In the genomic region with DNA sequence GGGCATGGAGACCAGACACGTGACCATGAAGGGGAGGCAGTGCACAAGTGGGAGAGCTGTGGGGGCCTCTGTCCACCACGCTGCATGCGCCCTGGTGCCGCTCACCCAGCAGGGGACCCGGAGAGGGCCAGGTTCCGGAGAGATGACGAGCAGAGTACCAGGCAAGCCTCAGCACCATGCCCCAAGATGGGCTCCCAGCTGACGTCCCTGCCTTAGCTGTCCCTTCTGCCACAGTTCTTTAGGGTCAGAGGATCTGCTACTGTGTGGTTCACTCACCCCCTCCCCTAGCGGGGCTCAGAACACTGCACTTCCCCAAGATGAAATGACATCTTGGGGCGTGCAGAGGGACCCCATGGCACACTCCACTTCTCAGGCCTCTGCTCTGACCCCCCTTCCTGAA, we compare ENCODE assay signal across 25 cellular contexts. TPM values are rescaled to one million over a fixed set of nuclear protein-coding genes. Genes with fewer than 3 reads are reported as not detected.
DNase-seq lines count a peak whose midpoint lies in the region; ATAC-seq, FAIRE-seq and TF ChIP-seq lines count a peak whose summit lies in the region.
"Had no signal": no experiment of that assay in that cellular context is flagged by ENCODE, and none has a peak within 500 bp of the region (broad histone marks: within the 10 kb centered on the region; RNA-seq: fewer than 3 reads in every experiment).

No MANE protein-coding gene starts in this region.

- H3K27me3 ChIP-seq in spleen (replicated peaks in 1 of 7): no peaks in the 10 kb centered on the region
- no peaks in the 10 kb centered on the region for H3K27me3 ChIP-seq in hepatocyte
- no peaks in the 10 kb centered on the region for H3K27me3 ChIP-seq in tibial artery
- H3K27me3 ChIP-seq: ascending aorta, cardiac muscle cell, gastrocnemius medialis, thyroid gland had no signal

- POLR2A ChIA-PET in activated CD8-positive, alpha-beta T cell treated with anti-CD3 and anti-CD28 coated beads, Interleukin-2, amount 10 ng/mL, durations not matched to agents 7 days and 5 days (lab: Charles Lee): no interaction called here
- POLR2A ChIA-PET in activated CD8-positive, alpha-beta T cell treated with anti-CD3 and anti-CD28 coated beads for 36 hours (lab: Charles Lee): no interaction called here
- POLR2A ChIA-PET in WTC11 (lab: Charles Lee): no interaction called here

- H3K4me1 ChIP-seq in kidney (ENCODE audit: control insufficient read depth in 1 of 2, insufficient read depth in 1 of 2, low read depth in 1 of 2, low read length in 2 of 2) (peaks cover 0 to 10% of the 10 kb centered on the region in 2 donors), spleen (peaks cover 48 to 100% (median 87%) of the 10 kb centered on the region in 6 donors), hepatocyte (ENCODE audit: insufficient read depth) (no peaks in the 10 kb centered on the region), tibial artery (peaks cover 0 to 8% (median 0%) of the 10 kb centered on the region in 4 donors)
- H3K4me1 ChIP-seq: ascending aorta, psoas muscle, thyroid gland had no signal

- DNase-seq in activated CD8-positive, alpha-beta T cell treated with anti-CD3 and anti-CD28 coated beads, Interleukin-2, amount 10 ng/mL, durations not matched to agents 7 days and 5 days: no peak
- DNase-seq in activated CD8-positive, alpha-beta T cell treated with anti-CD3 and anti-CD28 coated beads for 36 hours: no peak
- DNase-seq in WTC11 (ENCODE audit: low spot score) (no peak), kidney (peak; percentile 59), spleen (no peak), hepatocyte (ENCODE audit: low spot score) (no peak), tibial artery (no peak)
- no peak for DNase-seq in activated T-cell treated with anti-CD3 and anti-CD28 coated beads, Interleukin-2, amount 50 U/mL, for 24 hours
- DNase-seq: activated CD4-positive, alpha-beta memory T cell treated with anti-CD3 and anti-CD28 coated beads for 36 hours; activated effector memory CD4-positive, alpha-beta T cell treated with Interleukin-2 at 50 U/mL for 16 hours; activated naive CD8-positive, alpha-beta T cell treated with anti-CD3 and anti-CD28 coated beads, Interleukin-2, amount 10 ng/mL, durations not matched to agents 7 days and 5 days; DMS153; gastrocnemius medialis; Kasumi-1; NCI-H2171 treated with DMSO at 0.1 percent for 48 hours; NCI-H526 treated with DMSO at 0.1 percent for 48 hours; T-helper 1 cell; thyroid gland had no signal

- H3K9ac ChIP-seq in kidney (ENCODE audit: low read length in 2 of 2): no peak overlapping the region

- no peaks in the 10 kb centered on the region for H3K27me3 Mint-ChIP-seq in activated CD8-positive, alpha-beta T cell treated with anti-CD3 and anti-CD28 coated beads, Interleukin-2, amount 10 ng/mL, durations not matched to agents 7 days and 5 days (ENCODE audit: low read depth)
- no peaks in the 10 kb centered on the region for H3K27me3 Mint-ChIP-seq in activated CD8-positive, alpha-beta T cell treated with anti-CD3 and anti-CD28 coated beads for 36 hours
- no peaks in the 10 kb centered on the region; the same call in 1 of the 2 replicates for H3K27me3 Mint-ChIP-seq in WTC11 (ENCODE audit: low read depth)
- no peaks in the 10 kb centered on the region for H3K27me3 Mint-ChIP-seq in activated T-cell treated with anti-CD3 and anti-CD28 coated beads, Interleukin-2, amount 50 U/mL, for 24 hours
- H3K27me3 Mint-ChIP-seq: activated CD4-positive, alpha-beta memory T cell treated with anti-CD3 and anti-CD28 coated beads for 36 hours; activated naive CD8-positive, alpha-beta T cell treated with anti-CD3 and anti-CD28 coated beads, Interleukin-2, amount 10 ng/mL, durations not matched to agents 7 days and 5 days; stimulated activated naive CD8-positive, alpha-beta T cell treated with anti-CD3 and anti-CD28 coated beads, Interleukin-15, Interleukin-2, amounts not matched to agents 100 ng/mL and 50 ng/mL, for 24 hours had no signal

- CTCF ChIA-PET in activated CD8-positive, alpha-beta T cell treated with anti-CD3 and anti-CD28 coated beads, Interleukin-2, amount 10 ng/mL, durations not matched to agents 7 days and 5 days (lab: Charles Lee): interaction anchor here (5.0 kb wide), 1 partner anchor 22 kb away, joined by 84 read pairs; no protein-coding TSS in a partner anchor
- CTCF ChIA-PET in activated CD8-positive, alpha-beta T cell treated with anti-CD3 and anti-CD28 coated beads for 36 hours (lab: Charles Lee): interaction anchor here (3.0 to 6.4 kb wide), 3 partner anchors 12 to 22 kb away, joined by 14 to 95 read pairs (median 43); a partner anchor contains a TSS
- CTCF ChIA-PET in WTC11 (lab: Charles Lee): no interaction called here

- no peak for TF ChIP-seq POLR2A in spleen (IDR thresholded peaks at IDR 0.05)

- H3K36me3 ChIP-seq in kidney (ENCODE audit: control insufficient read depth in 1 of 2, insufficient read depth in 2 of 2, low read length in 2 of 2): peaks cover 37 to 61% of the 10 kb centered on the region in 2 donors
- peaks cover 0 to 100% (median 90%) of the 10 kb centered on the region in 6 donors for H3K36me3 ChIP-seq in spleen
- no peaks in the 10 kb centered on the region for H3K36me3 ChIP-seq in hepatocyte (replicated peaks; ENCODE audit: insufficient read depth, low read depth)
- H3K36me3 ChIP-seq in tibial artery: peaks cover 74 to 100% (median 93%) of the 10 kb centered on the region in 3 donors

- no peak for FAIRE-seq in kidney (lab: Jason Lieb, UNC)
- FAIRE-seq: endometrium, islet of Langerhans, RCC 7860 had no signal

- no peak overlapping the region for H3K4me2 ChIP-seq in hepatocyte

- H3K79me2 ChIP-seq in hepatocyte: peaks cover 7% of the 10 kb centered on the region

- H3K9me3 Mint-ChIP-seq in activated CD8-positive, alpha-beta T cell treated with anti-CD3 and anti-CD28 coated beads, Interleukin-2, amount 10 ng/mL, durations not matched to agents 7 days and 5 days (ENCODE audit: insufficient read depth): no peaks in the 10 kb centered on the region
- no peaks in the 10 kb centered on the region for H3K9me3 Mint-ChIP-seq in activated CD8-positive, alpha-beta T cell treated with anti-CD3 and anti-CD28 coated beads for 36 hours
- no peaks in the 10 kb centered on the region for H3K9me3 Mint-ChIP-seq in WTC11
- no peaks in the 10 kb centered on the region for H3K9me3 Mint-ChIP-seq in activated T-cell treated with anti-CD3 and anti-CD28 coated beads, Interleukin-2, amount 50 U/mL, for 24 hours
- H3K9me3 Mint-ChIP-seq: activated CD4-positive, alpha-beta memory T cell treated with anti-CD3 and anti-CD28 coated beads for 36 hours; activated naive CD8-positive, alpha-beta T cell treated with anti-CD3 and anti-CD28 coated beads, Interleukin-2, amount 10 ng/mL, durations not matched to agents 7 days and 5 days; stimulated activated naive CD8-positive, alpha-beta T cell treated with anti-CD3 and anti-CD28 coated beads, Interleukin-15, Interleukin-2, amounts not matched to agents 100 ng/mL and 50 ng/mL, for 24 hours had no signal

- H3K9me2 ChIP-seq in hepatocyte (replicated peaks; ENCODE audit: insufficient read depth): no peaks in the 10 kb centered on the region

- intact Hi-C loops in activated CD8-positive, alpha-beta T cell treated with anti-CD3 and anti-CD28 coated beads for 36 hours (cut with micrococcal nuclease): loop anchor here (10.0 kb wide), 1 partner anchor 112 kb away; no protein-coding TSS in a partner anchor
- intact Hi-C loops in kidney (cut with DNase I): no loop called here
- intact Hi-C loops in spleen (cut with DNase I; ENCODE audit: low total_unique reads): no loop called here
- intact Hi-C loops in tibial artery (cut with DNase I; ENCODE audit: low total_unique reads): no loop called here

- no peak overlapping the region for H2AFZ ChIP-seq in hepatocyte

- peaks cover 46% of the 10 kb centered on the region for H3K4me1 Mint-ChIP-seq in activated CD8-positive, alpha-beta T cell treated with anti-CD3 and anti-CD28 coated beads, Interleukin-2, amount 10 ng/mL, durations not matched to agents 7 days and 5 days (ENCODE audit: low read depth)
- peaks cover 15% of the 10 kb centered on the region for H3K4me1 Mint-ChIP-seq in activated CD8-positive, alpha-beta T cell treated with anti-CD3 and anti-CD28 coated beads for 36 hours (ENCODE audit: low read depth)
- H3K4me1 Mint-ChIP-seq in WTC11: peaks cover 14% of the 10 kb centered on the region
- H3K4me1 Mint-ChIP-seq in activated T-cell treated with anti-CD3 and anti-CD28 coated beads, Interleukin-2, amount 50 U/mL, for 24 hours (ENCODE audit: low read depth): peaks cover 18% of the 10 kb centered on the region

- H3K27ac Mint-ChIP-seq in activated CD8-positive, alpha-beta T cell treated with anti-CD3 and anti-CD28 coated beads, Interleukin-2, amount 10 ng/mL, durations not matched to agents 7 days and 5 days: peak overlapping the region; percentile 30
- no peak overlapping the region for H3K27ac Mint-ChIP-seq in activated CD8-positive, alpha-beta T cell treated with anti-CD3 and anti-CD28 coated beads for 36 hours
- H3K27ac Mint-ChIP-seq in WTC11: peak overlapping the region; percentile 89
- no peak overlapping the region for H3K27ac Mint-ChIP-seq in activated T-cell treated with anti-CD3 and anti-CD28 coated beads, Interleukin-2, amount 50 U/mL, for 24 hours
- H3K27ac Mint-ChIP-seq: activated CD4-positive, alpha-beta memory T cell treated with anti-CD3 and anti-CD28 coated beads for 36 hours; stimulated activated naive CD8-positive, alpha-beta T cell treated with anti-CD3 and anti-CD28 coated beads, Interleukin-15, Interleukin-2, amounts not matched to agents 100 ng/mL and 50 ng/mL, for 24 hours had no signal

- H4K20me1 ChIP-seq in hepatocyte (ENCODE audit: insufficient read depth, poor library complexity, severe bottlenecking): peaks cover 12% of the 10 kb centered on the region

- H3K36me3 Mint-ChIP-seq in activated CD8-positive, alpha-beta T cell treated with anti-CD3 and anti-CD28 coated beads, Interleukin-2, amount 10 ng/mL, durations not matched to agents 7 days and 5 days (ENCODE audit: low read depth): peaks cover 69% of the 10 kb centered on the region
- peaks cover 48% of the 10 kb centered on the region for H3K36me3 Mint-ChIP-seq in activated CD8-positive, alpha-beta T cell treated with anti-CD3 and anti-CD28 coated beads for 36 hours (ENCODE audit: low read depth)
- peaks cover 57% of the 10 kb centered on the region for H3K36me3 Mint-ChIP-seq in WTC11
- peaks cover 94% of the 10 kb centered on the region for H3K36me3 Mint-ChIP-seq in activated T-cell treated with anti-CD3 and anti-CD28 coated beads, Interleukin-2, amount 50 U/mL, for 24 hours (ENCODE audit: low read depth)

- 65 to 83% (median 81%) methylated on average over 6 to 10 of the region's 10 CpGs for WGBS in spleen, 5 donors
- WGBS in hepatocyte (ENCODE audit: low lambda C conversion rate, missing lambda C conversion rate): 94% methylated on average over 10 of the region's 10 CpGs

- no peak overlapping the region for H3K4me3 Mint-ChIP-seq in activated CD8-positive, alpha-beta T cell treated with anti-CD3 and anti-CD28 coated beads, Interleukin-2, amount 10 ng/mL, durations not matched to agents 7 days and 5 days
- H3K4me3 Mint-ChIP-seq in activated CD8-positive, alpha-beta T cell treated with anti-CD3 and anti-CD28 coated beads for 36 hours: no peak overlapping the region
- H3K4me3 Mint-ChIP-seq in WTC11: no peak overlapping the region
- no peak overlapping the region for H3K4me3 Mint-ChIP-seq in activated T-cell treated with anti-CD3 and anti-CD28 coated beads, Interleukin-2, amount 50 U/mL, for 24 hours
- H3K4me3 Mint-ChIP-seq: activated CD4-positive, alpha-beta memory T cell treated with anti-CD3 and anti-CD28 coated beads for 36 hours; activated naive CD8-positive, alpha-beta T cell treated with anti-CD3 and anti-CD28 coated beads, Interleukin-2, amount 10 ng/mL, durations not matched to agents 7 days and 5 days; stimulated activated naive CD8-positive, alpha-beta T cell treated with anti-CD3 and anti-CD28 coated beads, Interleukin-15, Interleukin-2, amounts not matched to agents 100 ng/mL and 50 ng/mL, for 24 hours had no signal

- no peak for TF ChIP-seq CTCF in activated CD8-positive, alpha-beta T cell treated with anti-CD3 and anti-CD28 coated beads for 36 hours (IDR thresholded peaks at IDR 0.05)
- TF ChIP-seq CTCF in WTC11 (IDR thresholded peaks at IDR 0.05) (no peak), kidney (IDR thresholded peaks at IDR 0.05; ENCODE audit: borderline replicate concordance, extremely low read depth, insufficient read depth) (no peak), spleen (IDR thresholded peaks at IDR 0.05 in 8 of 11, conservative IDR thresholded peaks at IDR 0.05 in 3 of 11) (no peak), hepatocyte (IDR thresholded peaks at IDR 0.05; ENCODE audit: poor library complexity) (no peak), tibial artery (IDR thresholded peaks at IDR 0.05) (no peak)

- no peak for ATAC-seq in activated CD8-positive, alpha-beta T cell treated with anti-CD3 and anti-CD28 coated beads, Interleukin-2, amount 10 ng/mL, durations not matched to agents 7 days and 5 days
- ATAC-seq in activated CD8-positive, alpha-beta T cell treated with anti-CD3 and anti-CD28 coated beads for 36 hours: no peak
- no peak for ATAC-seq in WTC11
- ATAC-seq: gastrocnemius medialis, psoas muscle had no signal

- H3K27ac ChIP-seq in kidney (ENCODE audit: low read depth in 2 of 2, low read length in 2 of 2): no peak overlapping the region
- peak overlapping the region in 7 of 8 donors; percentile 20 to 93 (median 73) for H3K27ac ChIP-seq in spleen
- no peak overlapping the region for H3K27ac ChIP-seq in hepatocyte
- H3K27ac ChIP-seq in tibial artery: no peak overlapping the region
- H3K27ac ChIP-seq: ascending aorta, cardiac muscle cell, psoas muscle, thyroid gland had no signal

- H3K4me3 ChIP-seq in kidney (ENCODE audit: low read length in 2 of 2): no peak overlapping the region
- H3K4me3 ChIP-seq in spleen: peak overlapping the region in 2 of 8 donors; percentile 33 to 57
- no peak overlapping the region for H3K4me3 ChIP-seq in hepatocyte
- H3K4me3 ChIP-seq in tibial artery: no peak overlapping the region
- H3K4me3 ChIP-seq: ascending aorta, cardiac muscle cell, gastrocnemius medialis, psoas muscle, thyroid gland had no signal

- H3K9me3 ChIP-seq in kidney (ENCODE audit: control insufficient read depth in 1 of 2, low read length in 2 of 2): no peaks in the 10 kb centered on the region
- no peaks in the 10 kb centered on the region for H3K9me3 ChIP-seq in spleen
- no peaks in the 10 kb centered on the region for H3K9me3 ChIP-seq in hepatocyte (ENCODE audit: low read depth)
- no peaks in the 10 kb centered on the region for H3K9me3 ChIP-seq in tibial artery
- H3K9me3 ChIP-seq: ascending aorta, gastrocnemius medialis, psoas muscle, thyroid gland had no signal

RNA-seq across cellular contexts. Expression of a gene that starts 9.6 kb away (rescaled TPM):
- 100 to 1,000 TPM; 161 to 166 TPM for total RNA-seq in activated CD8-positive, alpha-beta T cell treated with anti-CD3 and anti-CD28 coated beads, Interleukin-2, amount 10 ng/mL, durations not matched to agents 7 days and 5 days
- 10 to 100 TPM; 81.1 to 86.0 TPM for total RNA-seq in activated CD8-positive, alpha-beta T cell treated with anti-CD3 and anti-CD28 coated beads for 36 hours
- total RNA-seq in WTC11 (2021): 78.5 to 100 TPM (median 81.5 TPM) in 3 replicates
- 69.8 TPM for total RNA-seq in kidney
- 26.7 TPM for polyA plus RNA-seq in kidney (ENCODE audit: insufficient read depth, low read depth, low replicate concordance)
- 100 to 1,000 TPM in 4 of 7 donors, 10 to 100 TPM in 3; 76.3 to 127 (median 115) TPM for total RNA-seq in spleen
- polyA plus RNA-seq in spleen: 100 to 1,000 TPM in 2 of 3 donors, 10 to 100 TPM in 1; 63.4 to 132 (median 105) TPM
- 15.6 and 29.5 TPM in 2 replicates for total RNA-seq in hepatocyte
- 37.9 and 48.5 TPM in 2 replicates for polyA plus RNA-seq in hepatocyte

RNA-seq across cellular contexts. Expression of a gene that starts 19.3 kb away (rescaled TPM):
- total RNA-seq in activated CD8-positive, alpha-beta T cell treated with anti-CD3 and anti-CD28 coated beads, Interleukin-2, amount 10 ng/mL, durations not matched to agents 7 days and 5 days: 10 to 100 TPM; 15.3 to 18.4 TPM
- 10 to 100 TPM in 1 of 2 experiments, 1 to 10 TPM in 1; 7.7 to 10.1 TPM for total RNA-seq in activated CD8-positive, alpha-beta T cell treated with anti-CD3 and anti-CD28 coated beads for 36 hours
- total RNA-seq in WTC11 (2021): 23.4 to 26.1 TPM (median 24.1 TPM) in 3 replicates
- total RNA-seq in kidney: 20.5 TPM
- 11.8 TPM for polyA plus RNA-seq in kidney (ENCODE audit: insufficient read depth, low read depth, low replicate concordance)
- total RNA-seq in spleen: 10 to 100 TPM; 15.4 to 24.8 (median 19.3) TPM
- 10 to 100 TPM in 1 of 3 donors, 1 to 10 TPM in 2; 5.3 to 13.0 (median 9.8) TPM for polyA plus RNA-seq in spleen
- total RNA-seq in hepatocyte: 17.0 and 18.7 TPM in 2 replicates
- polyA plus RNA-seq in hepatocyte: 21.2 and 23.6 TPM in 2 replicates

RNA-seq across cellular contexts. Expression of a gene that starts 19.7 kb away (rescaled TPM):
- total RNA-seq in activated CD8-positive, alpha-beta T cell treated with anti-CD3 and anti-CD28 coated beads, Interleukin-2, amount 10 ng/mL, durations not matched to agents 7 days and 5 days: 10 to 100 TPM; 79.6 to 90.2 TPM
- total RNA-seq in activated CD8-positive, alpha-beta T cell treated with anti-CD3 and anti-CD28 coated beads for 36 hours: 10 to 100 TPM; 52.5 to 63.5 TPM
- total RNA-seq in WTC11 (2021) (126 to 144 TPM (median 137 TPM) in 3 replicates), kidney (74.9 TPM), spleen (100 to 1,000 TPM in 5 of 7 donors, 10 to 100 TPM in 2; 90.1 to 143 (median 107) TPM), hepatocyte (57.6 and 64.1 TPM in 2 replicates)
- polyA plus RNA-seq in kidney (ENCODE audit: insufficient read depth, low read depth, low replicate concordance) (31.5 TPM), spleen (10 to 100 TPM; 28.2 to 70.7 (median 30.0) TPM), hepatocyte (58.0 and 63.7 TPM in 2 replicates)

Comparison
In these comparisons a context has a peak if more than half of its experiments do, and no peak if none do; other contexts are left out.
1. H3K27ac Mint-ChIP-seq: peak in activated CD8-positive, alpha-beta T cell treated with anti-CD3 and anti-CD28 coated beads, Interleukin-2, amount 10 ng/mL, durations not matched to agents 7 days and 5 days (single experiment) and WTC11 (single experiment); none in activated CD8-positive, alpha-beta T cell treated with anti-CD3 and anti-CD28 coated beads for 36 hours (single experiment) and activated T-cell treated with anti-CD3 and anti-CD28 coated beads, Interleukin-2, amount 50 U/mL, for 24 hours (single experiment).
2. H3K27ac ChIP-seq: peak in spleen (7 of 8); none in kidney (0 of 2), hepatocyte (single experiment) and tibial artery (0 of 2).